ENCODE assay signal across 36 cellular contexts in genomic region chr4:24783506-24783905, GRCh38. TPM values are rescaled to one million over a fixed set of nuclear protein-coding genes. Genes with fewer than 3 reads are reported as not detected.
"Had no signal": no experiment of that assay in that cellular context is flagged by ENCODE, and none has a peak within 500 bp of the region (broad histone marks: within the 10 kb centered on the region; RNA-seq: fewer than 3 reads in every experiment).

No MANE protein-coding gene starts in this region.

- H3K36me3 Mint-ChIP-seq: activated CD8-positive, alpha-beta memory T cell treated with anti-CD3 and anti-CD28 coated beads, Interleukin-2, amount 10 ng/mL, durations not matched to agents 7 days and 5 days; activated naive CD4-positive, alpha-beta T cell treated with anti-CD3 and anti-CD28 coated beads, Interleukin-2, amount 50 U/mL, for 24 hours; activated naive CD8-positive, alpha-beta T cell treated with anti-CD3 and anti-CD28 coated beads for 36 hours; brain had no signal

- H3K4me1 ChIP-seq: adrenal gland, colonic mucosa, foreskin keratinocyte had no signal

- H3K27me3 ChIP-seq: adrenal gland, breast epithelium, cardiac muscle cell, colonic mucosa, dorsolateral prefrontal cortex, gastrocnemius medialis, heart right ventricle had no signal

- H3K27ac ChIP-seq: adrenal gland, breast epithelium, cardiac muscle cell, foreskin keratinocyte, gastrocnemius medialis had no signal

- H3K36me3 ChIP-seq: adrenal gland, breast epithelium, cardiac muscle cell, colonic mucosa, gastrocnemius medialis, heart right ventricle had no signal

- H3K4me3 Mint-ChIP-seq: activated CD8-positive, alpha-beta memory T cell treated with anti-CD3 and anti-CD28 coated beads, Interleukin-2, amount 10 ng/mL, durations not matched to agents 7 days and 5 days; activated CD8-positive, alpha-beta T cell treated with anti-CD3 and anti-CD28 coated beads, Interleukin-2, amount 10 ng/mL, durations not matched to agents 7 days and 5 days; activated naive CD4-positive, alpha-beta T cell treated with anti-CD3 and anti-CD28 coated beads for 36 hours; activated naive CD4-positive, alpha-beta T cell treated with anti-CD3 and anti-CD28 coated beads, Interleukin-2, amount 50 U/mL, for 24 hours; activated naive CD8-positive, alpha-beta T cell treated with anti-CD3 and anti-CD28 coated beads for 36 hours; activated naive CD8-positive, alpha-beta T cell treated with anti-CD3 and anti-CD28 coated beads, Interleukin-2, amount 50 U/mL, for 24 hours; activated T-helper 1 cell treated with anti-CD3 and anti-CD28 coated beads, Interleukin-12 subunit alpha, Interleukin-12 subunit beta, Interleukin-2, Interleukin-4 antibody, amounts not matched to agents 30 ng/mL and 10 ng/mL and 1 ng/mL, durations not matched to agents 14 hours and 24 hours and 36 hours; brain; dendritic cell treated with granulocyte-macrophage colony-stimulating factor and Interleukin-4, amounts not matched to agents 40 ng/mL and 50 ng/mL, for 4 days; endodermal cell had no signal

- H3K27me3 Mint-ChIP-seq: brain had no signal

- H3K4me1 Mint-ChIP-seq: activated CD8-positive, alpha-beta memory T cell treated with anti-CD3 and anti-CD28 coated beads, Interleukin-2, amount 10 ng/mL, durations not matched to agents 7 days and 5 days; activated naive CD4-positive, alpha-beta T cell treated with anti-CD3 and anti-CD28 coated beads, Interleukin-2, amount 50 U/mL, for 24 hours; activated naive CD8-positive, alpha-beta T cell treated with anti-CD3 and anti-CD28 coated beads for 36 hours; activated naive CD8-positive, alpha-beta T cell treated with anti-CD3 and anti-CD28 coated beads, Interleukin-2, amount 50 U/mL, for 24 hours had no signal

- H3K27ac Mint-ChIP-seq: activated CD8-positive, alpha-beta memory T cell treated with anti-CD3 and anti-CD28 coated beads, Interleukin-2, amount 10 ng/mL, durations not matched to agents 7 days and 5 days; activated CD8-positive, alpha-beta T cell treated with anti-CD3 and anti-CD28 coated beads, Interleukin-2, amount 10 ng/mL, durations not matched to agents 7 days and 5 days; activated naive CD4-positive, alpha-beta T cell treated with anti-CD3 and anti-CD28 coated beads for 36 hours; activated naive CD4-positive, alpha-beta T cell treated with anti-CD3 and anti-CD28 coated beads, Interleukin-2, amount 50 U/mL, for 24 hours; activated naive CD8-positive, alpha-beta T cell treated with anti-CD3 and anti-CD28 coated beads for 36 hours; activated naive CD8-positive, alpha-beta T cell treated with anti-CD3 and anti-CD28 coated beads, Interleukin-2, amount 50 U/mL, for 24 hours; activated T-helper 1 cell treated with anti-CD3 and anti-CD28 coated beads, Interleukin-12 subunit alpha, Interleukin-12 subunit beta, Interleukin-2, Interleukin-4 antibody, amounts not matched to agents 30 ng/mL and 10 ng/mL and 1 ng/mL, durations not matched to agents 14 hours and 24 hours and 36 hours; activated T-helper 2 cell treated with anti-CD3 and anti-CD28 coated beads, Interferon-gamma antibody, Interleukin-2, Interleukin-4, amounts not matched to agents 10 μg/mL and 5 μg/mL and 100 μg/mL, durations not matched to agents 14 hours and 24 hours and 36 hours; brain; dendritic cell treated with granulocyte-macrophage colony-stimulating factor and Interleukin-4, amounts not matched to agents 40 ng/mL and 50 ng/mL, for 4 days; endodermal cell had no signal

- H3K9me3 ChIP-seq: adrenal gland, breast epithelium, colonic mucosa, gastrocnemius medialis had no signal

- H3K9me3 Mint-ChIP-seq: activated naive CD4-positive, alpha-beta T cell treated with anti-CD3 and anti-CD28 coated beads for 36 hours had no signal

- DNase-seq: activated CD4-positive, alpha-beta T cell treated with anti-CD3 and anti-CD28 coated beads for 1 hour; activated CD4-positive, alpha-beta T cell treated with anti-CD3 and anti-CD28 coated beads for 4 hours; activated CD4-positive, alpha-beta T cell treated with anti-CD3 and anti-CD28 coated beads, Interleukin-2, amount 50 U/mL, for 1 hour; activated CD4-positive, alpha-beta T cell treated with anti-CD3 and anti-CD28 coated beads, Interleukin-2, amount 50 U/mL, for 48 hours; activated CD8-positive, alpha-beta memory T cell treated with anti-CD3 and anti-CD28 coated beads, Interleukin-2, amount 10 ng/mL, durations not matched to agents 7 days and 5 days; activated CD8-positive, alpha-beta memory T cell treated with anti-CD3 and anti-CD28 coated beads, Interleukin-2, amount 50 U/mL, for 4 hours; activated CD8-positive, alpha-beta T cell treated with anti-CD3 and anti-CD28 coated beads, Interleukin-2, amount 10 ng/mL, durations not matched to agents 7 days and 5 days; activated effector memory CD4-positive, alpha-beta T cell treated with anti-CD3 and anti-CD28 coated beads, Interleukin-2, amount 50 U/mL, for 16 hours; activated naive CD4-positive, alpha-beta T cell treated with anti-CD3 and anti-CD28 coated beads for 36 hours; activated naive CD8-positive, alpha-beta T cell treated with anti-CD3 and anti-CD28 coated beads for 36 hours; activated naive CD8-positive, alpha-beta T cell treated with anti-CD3 and anti-CD28 coated beads, Interleukin-2, amount 50 U/mL, for 24 hours; activated T-cell treated with anti-CD3 and anti-CD28 coated beads, Interleukin-2, amount 50 U/mL, for 1 hour; activated T-cell treated with anti-CD3 and anti-CD28 coated beads, Interleukin-2, amount 50 U/mL, for 48 hours; adrenal gland; amygdala; aorta; central memory CD4-positive, alpha-beta T cell; cerebellar nuclear complex; colonic mucosa; dorsolateral prefrontal cortex; effector memory CD4-positive, alpha-beta T cell; endodermal cell; foreskin keratinocyte; gastrocnemius medialis; heart right ventricle; T-helper 2 cell had no signal

- H3K4me3 ChIP-seq: adrenal gland, breast epithelium, cardiac muscle cell, colonic mucosa, dorsolateral prefrontal cortex, gastrocnemius medialis, heart right ventricle had no signal

- ATAC-seq: activated CD8-positive, alpha-beta memory T cell treated with anti-CD3 and anti-CD28 coated beads, Interleukin-2, amount 10 ng/mL, durations not matched to agents 7 days and 5 days; activated CD8-positive, alpha-beta T cell treated with anti-CD3 and anti-CD28 coated beads, Interleukin-2, amount 10 ng/mL, durations not matched to agents 7 days and 5 days; activated naive CD8-positive, alpha-beta T cell treated with anti-CD3 and anti-CD28 coated beads, Interleukin-2, amount 50 U/mL, for 24 hours; esophagus mucosa; foreskin keratinocyte; gastrocnemius medialis; heart right ventricle had no signal

RNA-seq across cellular contexts. Expression of gene SOD3, which starts 11.9 kb away (rescaled TPM):
- total RNA-seq: activated CD8-positive, alpha-beta memory T cell treated with anti-CD3 and anti-CD28 coated beads for 36 hours; activated CD8-positive, alpha-beta memory T cell treated with anti-CD3 and anti-CD28 coated beads, Interleukin-2, amount 10 ng/mL, durations not matched to agents 7 days and 5 days; activated CD8-positive, alpha-beta T cell treated with anti-CD3 and anti-CD28 coated beads, Interleukin-2, amount 10 ng/mL, durations not matched to agents 7 days and 5 days; activated naive CD4-positive, alpha-beta T cell treated with anti-CD3 and anti-CD28 coated beads for 36 hours; activated naive CD8-positive, alpha-beta T cell treated with anti-CD3 and anti-CD28 coated beads for 36 hours; activated T-helper 1 cell treated with anti-CD3 and anti-CD28 coated beads, Interleukin-12 subunit alpha, Interleukin-12 subunit beta, Interleukin-2, Interleukin-4 antibody, amounts not matched to agents 30 ng/mL and 10 ng/mL and 1 ng/mL, durations not matched to agents 14 hours and 24 hours and 36 hours; activated T-helper 2 cell treated with anti-CD3 and anti-CD28 coated beads, Interferon-gamma antibody, Interleukin-2, Interleukin-4, amounts not matched to agents 10 μg/mL and 5 μg/mL and 100 μg/mL, durations not matched to agents 14 hours and 24 hours and 36 hours; foreskin keratinocyte; T-helper 1 cell treated with Interleukin-12 subunit alpha and Interleukin-12 subunit beta and Interleukin-4 antibody, amounts not matched to agents 30 ng/mL and 1 ng/mL, for 36 hours had no signal
